In genomic region chr13:46382224-46382623, GRCh38 we compare ENCODE assay signal across 12 cellular contexts. TPM values are rescaled to one million over a fixed set of nuclear protein-coding genes. Genes with fewer than 3 reads are reported as not detected.
DNase-seq lines count a peak whose midpoint lies in the region; ATAC-seq, FAIRE-seq and TF ChIP-seq lines count a peak whose summit lies in the region.
"Had no signal": no experiment of that assay in that cellular context is flagged by ENCODE, and none has a peak within 500 bp of the region (broad histone marks: within the 10 kb centered on the region; RNA-seq: fewer than 3 reads in every experiment).

No MANE protein-coding gene starts in this region.

- FAIRE-seq in GM12878 (lab: Jason Lieb, UNC), result peak; percentile 38

- SMC1A ChIA-PET in GM12878 (lab: Charles Lee; ENCODE audit: uncharacterized antibody, unreplicated experiment), result interaction anchor here (0.7 to 6.5 kb wide), 3 partner anchors 8 to 11 kb away, joined by 3 to 55 read pairs (median 5); no protein-coding TSS in a partner anchor

- DNase-seq in GM12878 (ENCODE audit: low read depth, low spot score) (no peak), HEK293T (ENCODE audit: extremely low spot score) (no peak), activated gamma-delta T cell (lab: John Stamatoyannopoulos, UW) (no peak), NCI-H524 (lab: John Stamatoyannopoulos, UW) (no peak), HPDE6-E6E7 (ENCODE audit: extremely low spot score) (no peak)
- DNase-seq: DMS153, NCI-H2107, T-helper 1 cell had no signal

- TF ChIP-seq RAD21 in GM12878 (IDR thresholded peaks at IDR 0.05; ENCODE audit: insufficient read depth, low read depth, low read length), result no peak

- peak overlapping the region; percentile 95 for H3K4me2 ChIP-seq in GM12878 (ENCODE audit: control insufficient read depth, insufficient read depth)
- H3K4me2 ChIP-seq: hepatocyte had no signal

- peak overlapping the region; percentile 85 for H3K27ac ChIP-seq in GM12878 (ENCODE audit: control insufficient read depth, insufficient read depth)
- H3K27ac ChIP-seq: hepatocyte had no signal

- H4K20me1 ChIP-seq in GM12878 (ENCODE audit: control insufficient read depth, insufficient read depth), result no peaks in the 10 kb centered on the region

- H3K4me1 ChIP-seq in GM12878 (ENCODE audit: control insufficient read depth, insufficient read depth, low read length), result peaks cover 48% of the 10 kb centered on the region

- peaks cover 92% of the 10 kb centered on the region for H3K79me2 ChIP-seq in GM12878 (ENCODE audit: control insufficient read depth, insufficient read depth, low read length)
- H3K79me2 ChIP-seq: hepatocyte had no signal

- intact Hi-C loops in GM12878 (cut with micrococcal nuclease; ENCODE audit: unreplicated experiment), result loop anchor here (10.0 kb wide), 1 partner anchor 73 kb away; no protein-coding TSS in a partner anchor

- no peaks in the 10 kb centered on the region for H3K9me3 ChIP-seq in GM12878 (replicated peaks; ENCODE audit: control insufficient read depth, insufficient read depth, low read length)

- POLR2A ChIA-PET in GM12878 (lab: Charles Lee) (interaction anchor here (0.5 to 4.6 kb wide), 4 partner anchors 8 to 688 kb away, joined by 4 to 25 read pairs (median 4); no protein-coding TSS in a partner anchor), HEK293T (lab: Yijun Ruan, JAX) (no interaction called here)

- TF ChIP-seq EP300 in GM12878 (IDR thresholded peaks at IDR 0.05; ENCODE audit: borderline replicate concordance in 1 of 2, control insufficient read depth in 1 of 2, low read depth in 2 of 2, low read length in 2 of 2), result peak in 1 of 2 experiments; percentile 48; a peak in 2 of 4 replicates

- CTCF ChIA-PET in GM12878 (lab: Yijun Ruan, JAX) (no interaction called here), HEK293T (lab: Yijun Ruan, JAX) (no interaction called here)

- H3K4me3 ChIP-seq in GM12878, result peak overlapping the region; percentile 37
- H3K4me3 ChIP-seq: hepatocyte had no signal

- TF ChIP-seq POLR2A in GM12878 (IDR thresholded peaks at IDR 0.05; ENCODE audit: low read depth, low read length), result no peak

- 17% methylated on average over 3 of the region's 3 CpGs for whole genome bisulfite sequencing in GM12878 (ENCODE audit: insufficient coverage, insufficient replicate concordance, low lambda C conversion rate, missing lambda C conversion rate)

- H2AFZ ChIP-seq in GM12878 (ENCODE audit: control insufficient read depth, low read depth, low read length), result no peak overlapping the region
- H2AFZ ChIP-seq: hepatocyte had no signal

- no TSS peak for BruUV-seq in GM12878 (replicated peaks; lab: Mats Ljungman, UMichigan)

- no peaks in the 10 kb centered on the region for H3K27me3 ChIP-seq in GM12878 (replicated peaks in 1 of 2; ENCODE audit: control insufficient read depth in 2 of 2, insufficient read depth in 2 of 2, low read length in 1 of 2)

- peak; percentile 44 for ATAC-seq in GM18858 (IDR thresholded peaks at IDR 0.05; ENCODE audit: unreplicated experiment)
- peak; percentile 39 for ATAC-seq in GM21825 (IDR thresholded peaks at IDR 0.05; ENCODE audit: unreplicated experiment)
- ATAC-seq in HG03520 (IDR thresholded peaks at IDR 0.05; ENCODE audit: unreplicated experiment), result peak; percentile 39
- ATAC-seq in GM12878, result peak; percentile 40

- no peaks in the 10 kb centered on the region; a peak in 1 of 4 replicates for H3K36me3 ChIP-seq in GM12878 (ENCODE audit: control insufficient read depth in 2 of 2, insufficient read depth in 2 of 2, low read length in 1 of 2)

- RAD21 ChIA-PET in GM12878 (lab: Charles Lee; ENCODE audit: unreplicated experiment), result interaction anchor here (1.3 to 2.6 kb wide), 2 partner anchors 9 to 12 kb away, joined by 3 to 9 read pairs; no protein-coding TSS in a partner anchor

- TF ChIP-seq CTCF in GM12878 (IDR thresholded peaks at IDR 0.05 in 2 of 3, conservative IDR thresholded peaks at IDR 0.05 in 1 of 3; ENCODE audit: control insufficient read depth in 2 of 3, extremely low read depth in 1 of 3, insufficient read depth in 1 of 3, low read depth in 3 of 3, low read length in 3 of 3), result no peak

- peak overlapping the region; percentile 41 for H3K9ac ChIP-seq in GM12878 (ENCODE audit: control insufficient read depth, insufficient read depth, low read length)

- in situ Hi-C loops in GM12878 (cut with MboI), result no loop called here

TF ChIP-seq in GM12878, 131 proteins besides CTCF, POLR2A, EP300 and RAD21 (continues in another document):
- TF ChIP-seq HDGF (IDR thresholded peaks at IDR 0.05), result peak; percentile 91; the same call in 1 of the 2 replicates
- TF ChIP-seq HDAC2 (IDR thresholded peaks at IDR 0.05), result no peak
- TF ChIP-seq NR2C2 (IDR thresholded peaks at IDR 0.05; ENCODE audit: borderline replicate concordance, control insufficient read depth, insufficient read length, low read depth), result no peak
- TF ChIP-seq, protein P1, sequence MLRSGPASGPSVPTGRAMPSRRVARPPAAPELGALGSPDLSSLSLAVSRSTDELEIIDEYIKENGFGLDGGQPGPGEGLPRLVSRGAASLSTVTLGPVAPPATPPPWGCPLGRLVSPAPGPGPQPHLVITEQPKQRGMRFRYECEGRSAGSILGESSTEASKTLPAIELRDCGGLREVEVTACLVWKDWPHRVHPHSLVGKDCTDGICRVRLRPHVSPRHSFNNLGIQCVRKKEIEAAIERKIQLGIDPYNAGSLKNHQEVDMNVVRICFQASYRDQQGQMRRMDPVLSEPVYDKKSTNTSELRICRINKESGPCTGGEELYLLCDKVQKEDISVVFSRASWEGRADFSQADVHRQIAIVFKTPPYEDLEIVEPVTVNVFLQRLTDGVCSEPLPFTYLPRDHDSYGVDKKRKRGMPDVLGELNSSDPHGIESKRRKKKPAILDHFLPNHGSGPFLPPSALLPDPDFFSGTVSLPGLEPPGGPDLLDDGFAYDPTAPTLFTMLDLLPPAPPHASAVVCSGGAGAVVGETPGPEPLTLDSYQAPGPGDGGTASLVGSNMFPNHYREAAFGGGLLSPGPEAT (IDR thresholded peaks at IDR 0.05; ENCODE audit: low read depth), result peak; percentile 89

TF ChIP-seq in HEK293T, 16 proteins besides CTCF, POLR2A, EP300 and RAD21:
- TF ChIP-seq LEF1 (IDR thresholded peaks at IDR 0.05; ENCODE audit: borderline replicate concordance), result no peak
- TF ChIP-seq ELF4 (IDR thresholded peaks at IDR 0.05), result no peak
- no peak for TF ChIP-seq ZNF384 (IDR thresholded peaks at IDR 0.05)
- no peak for TF ChIP-seq PKNOX1 (IDR thresholded peaks at IDR 0.05)
- TF ChIP-seq BHLHE40 (IDR thresholded peaks at IDR 0.05; ENCODE audit: borderline replicate concordance), result no peak
- no peak for TF ChIP-seq L3MBTL2 (conservative IDR thresholded peaks at IDR 0.05)
- TF ChIP-seq FOXK2 (IDR thresholded peaks at IDR 0.05), result no peak
- TF ChIP-seq NFRKB (IDR thresholded peaks at IDR 0.05), result no peak
- no peak for TF ChIP-seq CTBP1 (IDR thresholded peaks at IDR 0.05; ENCODE audit: borderline replicate concordance)
- no peak for TF ChIP-seq FOXA1 (IDR thresholded peaks at IDR 0.05)
- no peak for TF ChIP-seq FOXM1 (IDR thresholded peaks at IDR 0.05; ENCODE audit: borderline replicate concordance)
- TF ChIP-seq TARDBP (IDR thresholded peaks at IDR 0.05), result no peak
- TF ChIP-seq SUZ12 (IDR thresholded peaks at IDR 0.05), result no peak
- TF ChIP-seq SP1 (IDR thresholded peaks at IDR 0.05), result no peak
- TF ChIP-seq HDGF (IDR thresholded peaks at IDR 0.05; ENCODE audit: borderline replicate concordance), result no peak
- no peak for TF ChIP-seq ARNT (IDR thresholded peaks at IDR 0.05)

RNA-seq across cellular contexts. Expression of gene RUBCNL, which starts 4.8 kb away (rescaled TPM):
- total RNA-seq in GM12878 (2013; cell fraction: nucleolus; rRNA removed), result 61.1 and 62.6 TPM in 2 replicates
- total RNA-seq in GM12878 (2014; rRNA removed) (49.5 and 51.9 TPM in 2 replicates), GM12878 (2014; rRNA removed; fragmentation: Illumina TruSeq; extraction: Trizol) (37.2 and 38.6 TPM in 2 replicates), GM12878 (2021) (39.2 and 41.8 TPM in 2 replicates)
- 43.1 TPM for polyA plus RNA-seq in GM12878 (2011; ENCODE audit: low read depth)
- polyA plus RNA-seq in GM12878 (2011; rRNA removed) (0.48 and 0.71 TPM in 2 replicates), GM12878 (2014; fragmentation: Illumina TruSeq; extraction: Trizol) (39.2 and 43.0 TPM in 2 replicates), GM12878 (2014; fragmentation: Nextera tagmentation; extraction: Ambion mirVana) (10 to 100 TPM; 21.4 to 28.5 TPM), GM12878 (2014; rRNA removed) (33.2 and 36.3 TPM in 2 replicates), GM12878 (2016; fragmentation: Nextera tagmentation; extraction: Ambion mirVana) (10 to 100 TPM; 42.4 to 45.0 TPM)
- polyA plus RNA-seq in GM12878 (2011; cell fraction: cytosol; rRNA removed), result 0.58 and 0.92 TPM in 2 replicates
- 2.0 and 2.3 TPM in 2 replicates for polyA plus RNA-seq in GM12878 (2011; cell fraction: nucleus; rRNA removed)
- 48.4 and 49.8 TPM in 2 replicates for polyA plus RNA-seq in GM12878 (2012)
- 2.2 and 2.3 TPM in 2 replicates for polyA minus RNA-seq in GM12878 (2011; rRNA and poly(A)+ RNA removed)
- 0.52 and 0.67 TPM in 2 replicates for polyA minus RNA-seq in GM12878 (2011; cell fraction: cytosol; rRNA and poly(A)+ RNA removed)
- polyA minus RNA-seq in GM12878 (2011; cell fraction: nucleus; rRNA and poly(A)+ RNA removed), result 0.48 and 1.5 TPM in 2 replicates
